In the genomic region with DNA sequence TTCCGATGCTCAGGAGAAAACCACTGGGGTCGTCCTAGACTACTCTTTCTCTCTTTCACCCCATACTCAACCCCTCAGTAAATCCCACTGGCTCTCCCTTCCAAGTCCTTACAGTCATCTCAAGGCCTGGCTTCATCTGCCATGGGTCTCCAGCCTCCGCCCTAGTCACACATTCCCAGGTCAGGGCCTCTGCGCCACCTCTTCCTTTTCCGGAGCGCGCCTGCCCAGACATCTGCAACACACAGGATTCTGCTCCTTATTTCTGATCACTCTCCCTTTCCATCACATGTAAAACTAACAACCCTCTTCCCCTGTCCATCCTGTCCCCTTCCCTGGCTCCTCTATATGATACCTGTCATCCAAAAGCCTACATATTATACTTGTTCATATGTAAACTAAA, we compare ENCODE assay signal across 18 cellular contexts. TPM values are rescaled to one million over a fixed set of nuclear protein-coding genes. Genes with fewer than 3 reads are reported as not detected.
DNase-seq lines count a peak whose midpoint lies in the region; TF ChIP-seq lines count a peak whose summit lies in the region.
"Had no signal": no experiment of that assay in that cellular context is flagged by ENCODE, and none has a peak within 500 bp of the region (broad histone marks: within the 10 kb centered on the region; RNA-seq: fewer than 3 reads in every experiment).

No MANE protein-coding gene starts in this region.

- H3K9me3 Mint-ChIP-seq in T-helper 1 cell treated with Interleukin-12 subunit alpha and Interleukin-12 subunit beta and Interleukin-4 antibody, amounts not matched to agents 30 μg/mL and 1 μg/mL, for 36 hours, result no peaks in the 10 kb centered on the region
- peaks cover 0 to 2% (median 0%) of the 10 kb centered on the region in 8 donors for H3K9me3 Mint-ChIP-seq in CD4-positive, alpha-beta memory T cell
- H3K9me3 Mint-ChIP-seq in endodermal cell, result no peaks in the 10 kb centered on the region
- H3K9me3 Mint-ChIP-seq: CD8-positive, alpha-beta T cell had no signal

- WGBS in endodermal cell (ENCODE audit: insufficient coverage in 1 of 2, insufficient read length in 1 of 2), 2 experiments, result 97 to 99% methylated on average over 7 of the region's 7 CpGs

- no peak overlapping the region for H3K9ac ChIP-seq in endodermal cell (ENCODE audit: extremely low read depth, low read length, poor library complexity, severe bottlenecking)
- no peak overlapping the region for H3K9ac ChIP-seq in parathyroid adenoma

- H3K4me1 ChIP-seq in CD4-positive, alpha-beta memory T cell (ENCODE audit: insufficient read depth, low read length), result peaks cover 90% of the 10 kb centered on the region
- H3K4me1 ChIP-seq in endodermal cell (ENCODE audit: control insufficient read depth, insufficient read depth, low read length) (peaks cover 3% of the 10 kb centered on the region), parathyroid adenoma (peaks cover 20% of the 10 kb centered on the region)

- no peaks in the 10 kb centered on the region for H3K36me3 ChIP-seq in CD4-positive, alpha-beta memory T cell (ENCODE audit: insufficient read depth, low read length)
- H3K36me3 ChIP-seq in endodermal cell (ENCODE audit: control insufficient read depth, insufficient read depth, low read length) (no peaks in the 10 kb centered on the region), parathyroid adenoma (ENCODE audit: control insufficient read depth, insufficient read depth, low read length) (no peaks in the 10 kb centered on the region)

- no peaks in the 10 kb centered on the region for H3K9me3 ChIP-seq in CD4-positive, alpha-beta memory T cell (ENCODE audit: control insufficient read depth in 1 of 2, low read length in 2 of 2)
- H3K9me3 ChIP-seq in endodermal cell (ENCODE audit: control insufficient read depth, low read length) (no peaks in the 10 kb centered on the region), parathyroid adenoma (ENCODE audit: control insufficient read depth, low read length) (no peaks in the 10 kb centered on the region)

- POLR2A ChIA-PET in CD4-positive, alpha-beta memory T cell (lab: Charles Lee; ENCODE audit: partially characterized antibody), result no interaction called here

- H3K27ac ChIP-seq in CD4-positive, alpha-beta memory T cell (ENCODE audit: low read depth, low read length), result no peak overlapping the region
- H3K27ac ChIP-seq in endodermal cell (ENCODE audit: low read depth, low read length) (no peak overlapping the region), parathyroid adenoma (peak overlapping the region; percentile 20)
- H3K27ac ChIP-seq: 22Rv1 had no signal

- peak overlapping the region; percentile 29 for H3K27ac Mint-ChIP-seq in T-helper 1 cell treated with Interleukin-12 subunit alpha and Interleukin-12 subunit beta and Interleukin-4 antibody, amounts not matched to agents 30 μg/mL and 1 μg/mL, for 36 hours
- H3K27ac Mint-ChIP-seq in CD4-positive, alpha-beta memory T cell, result peak overlapping the region in 6 of 7 donors; percentile 41 to 93 (median 76)
- H3K27ac Mint-ChIP-seq in endodermal cell, result peak overlapping the region; percentile 0
- H3K27ac Mint-ChIP-seq: CD8-positive, alpha-beta T cell had no signal

- H3K4me3 ChIP-seq in CD4-positive, alpha-beta memory T cell (ENCODE audit: low read length in 2 of 2), result no peak overlapping the region
- H3K4me3 ChIP-seq in endodermal cell (ENCODE audit: low read length) (no peak overlapping the region), parathyroid adenoma (ENCODE audit: low read depth, low read length) (no peak overlapping the region)

- peaks cover 54% of the 10 kb centered on the region for H3K4me1 Mint-ChIP-seq in T-helper 1 cell treated with Interleukin-12 subunit alpha and Interleukin-12 subunit beta and Interleukin-4 antibody, amounts not matched to agents 30 μg/mL and 1 μg/mL, for 36 hours (ENCODE audit: low read depth)
- H3K4me1 Mint-ChIP-seq in CD4-positive, alpha-beta memory T cell, result peaks cover 71 to 99% (median 88%) of the 10 kb centered on the region in 4 donors
- H3K4me1 Mint-ChIP-seq in endodermal cell, result peaks cover 74% of the 10 kb centered on the region

- intact Hi-C loops in CD4-positive, alpha-beta memory T cell (cut with micrococcal nuclease), result no loop called here

- H3K27me3 Mint-ChIP-seq in T-helper 1 cell treated with Interleukin-12 subunit alpha and Interleukin-12 subunit beta and Interleukin-4 antibody, amounts not matched to agents 30 μg/mL and 1 μg/mL, for 36 hours (ENCODE audit: low read depth), result no peaks in the 10 kb centered on the region
- H3K27me3 Mint-ChIP-seq in CD4-positive, alpha-beta memory T cell, result no peaks in the 10 kb centered on the region
- H3K27me3 Mint-ChIP-seq in endodermal cell (ENCODE audit: insufficient read depth), result no peaks in the 10 kb centered on the region

- H3K27me3 ChIP-seq in CD4-positive, alpha-beta memory T cell (ENCODE audit: insufficient read depth, low read length), result no peaks in the 10 kb centered on the region
- H3K27me3 ChIP-seq in endodermal cell (ENCODE audit: control insufficient read depth, insufficient read depth, low read length, poor library complexity, severe bottlenecking) (no peaks in the 10 kb centered on the region), parathyroid adenoma (ENCODE audit: control insufficient read depth, insufficient read depth, low read length) (no peaks in the 10 kb centered on the region)

- no peak for DNase-seq in T-helper 1 cell
- DNase-seq in CD4-positive, alpha-beta memory T cell, result no peak
- DNase-seq in endodermal cell, result no peak
- DNase-seq in NCI-H526 (lab: John Stamatoyannopoulos, UW), result no peak
- DNase-seq in NCI-H748 (lab: John Stamatoyannopoulos, UW; ENCODE audit: unreplicated experiment), result no peak
- DNase-seq in putamen (ENCODE audit: low spot score), result no peak
- DNase-seq: activated CD4-positive, alpha-beta T cell treated with anti-CD3 and anti-CD28 coated beads for 4 hours; activated T-cell treated with anti-CD3 and anti-CD28 coated beads, Interleukin-2, amount 50 U/mL, for 48 hours; anterior cingulate cortex; CD8-positive, alpha-beta T cell; erythroblast; NCI-H1417 treated with DMSO at 0.1 percent for 48 hours; NCI-H2227 treated with DMSO at 0.1 percent for 48 hours; NK-92 treated with Interleukin-12 subunit alpha and Interleukin-12 subunit beta, amount 100 ng/mL, for 24 hours; SHP77 had no signal

- no peak overlapping the region for H3K4me2 ChIP-seq in parathyroid adenoma (ENCODE audit: low read length)

- TF ChIP-seq CTCF in endodermal cell (conservative IDR thresholded peaks at IDR 0.05) (no peak), parathyroid adenoma (IDR thresholded peaks at IDR 0.05) (no peak)

- no peak overlapping the region for H2AFZ ChIP-seq in parathyroid adenoma

- CTCF ChIA-PET in CD4-positive, alpha-beta memory T cell (lab: Charles Lee; ENCODE audit: partially characterized antibody), result interaction anchor here (0.5 kb wide), 1 partner anchor 47 kb away, joined by 3 read pairs; no protein-coding TSS in a partner anchor

- no peak overlapping the region for H3K4me3 Mint-ChIP-seq in T-helper 1 cell treated with Interleukin-12 subunit alpha and Interleukin-12 subunit beta and Interleukin-4 antibody, amounts not matched to agents 30 μg/mL and 1 μg/mL, for 36 hours
- H3K4me3 Mint-ChIP-seq in CD4-positive, alpha-beta memory T cell, result peak overlapping the region in 5 of 8 donors; percentile 8 to 42 (median 27)
- no peak overlapping the region for H3K4me3 Mint-ChIP-seq in endodermal cell
- H3K4me3 Mint-ChIP-seq: CD8-positive, alpha-beta T cell had no signal

- H3K36me3 Mint-ChIP-seq in T-helper 1 cell treated with Interleukin-12 subunit alpha and Interleukin-12 subunit beta and Interleukin-4 antibody, amounts not matched to agents 30 μg/mL and 1 μg/mL, for 36 hours (ENCODE audit: low read depth), result peaks cover 7% of the 10 kb centered on the region
- peaks cover 0 to 6% of the 10 kb centered on the region in 2 donors for H3K36me3 Mint-ChIP-seq in CD4-positive, alpha-beta memory T cell
- no peaks in the 10 kb centered on the region for H3K36me3 Mint-ChIP-seq in endodermal cell (ENCODE audit: low read depth)

- H3K79me2 ChIP-seq in parathyroid adenoma, result peaks cover 6% of the 10 kb centered on the region

RNA-seq across cellular contexts. Expression of a gene that starts 39.8 kb away (rescaled TPM):
- 100 to 1,000 TPM; 129 to 149 TPM for total RNA-seq in CD4-positive, alpha-beta memory T cell
- polyA plus RNA-seq in CD4-positive, alpha-beta memory T cell, result 10 to 100 TPM in 1 of 2 donors, 1 to 10 TPM in 1; 1.5 to 23.0 TPM
- total RNA-seq in endodermal cell, result 10 to 100 TPM; 63.4 to 85.5 TPM
- 38.1 TPM for polyA plus RNA-seq in endodermal cell (2013, experiment 1 of 2)
- 34.1 TPM for polyA plus RNA-seq in endodermal cell (2013, experiment 2 of 2)

Comparison
In these comparisons a context has a peak if more than half of its experiments do, and no peak if none do; other contexts are left out.
1. H3K27ac Mint-ChIP-seq: peak in every context shown above with its lines; median percentile 76 in CD4-positive, alpha-beta memory T cell; 29 in T-helper 1 cell treated with Interleukin-12 subunit alpha and Interleukin-12 subunit beta and Interleukin-4 antibody, amounts not matched to agents 30 μg/mL and 1 μg/mL, for 36 hours; 0 in endodermal cell.
2. H3K4me3 Mint-ChIP-seq: peak in CD4-positive, alpha-beta memory T cell (5 of 8); none in T-helper 1 cell treated with Interleukin-12 subunit alpha and Interleukin-12 subunit beta and Interleukin-4 antibody, amounts not matched to agents 30 μg/mL and 1 μg/mL, for 36 hours (single experiment) and endodermal cell (single experiment).